ENCODE assay signal across 9 cellular contexts in the genomic region with DNA sequence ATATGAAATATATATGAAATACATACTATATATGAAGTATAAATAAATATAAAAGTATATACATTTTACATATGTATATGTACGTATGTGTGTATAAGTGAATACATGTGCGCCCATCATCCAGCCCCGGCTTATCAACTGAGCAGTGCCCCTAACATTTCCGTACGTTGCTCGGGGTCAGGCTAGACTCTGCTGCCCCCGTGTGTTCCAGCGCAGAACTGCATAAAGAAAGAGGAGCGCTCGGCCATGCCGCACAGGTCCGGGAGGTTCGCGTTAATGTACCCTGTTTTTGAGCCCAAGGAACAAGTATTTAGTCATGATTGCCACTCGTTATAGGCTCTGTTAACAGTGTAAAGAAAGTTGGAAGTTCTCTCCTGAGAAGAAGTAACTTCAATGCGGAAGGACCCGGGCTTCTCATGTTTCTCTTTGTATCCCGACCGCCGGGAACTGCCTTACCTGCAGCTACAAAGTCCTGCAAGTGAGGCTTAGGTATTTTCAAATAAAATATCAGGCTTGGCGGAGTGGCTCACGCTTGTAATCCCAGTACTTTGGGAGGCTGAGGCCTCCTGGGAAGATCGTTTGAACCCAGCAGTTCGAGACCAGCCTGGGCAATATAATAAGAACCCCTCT. TPM values are rescaled to one million over a fixed set of nuclear protein-coding genes. Genes with fewer than 3 reads are reported as not detected.
DNase-seq lines count a peak whose midpoint lies in the region; ATAC-seq and TF ChIP-seq lines count a peak whose summit lies in the region.
"Had no signal": no experiment of that assay in that cellular context is flagged by ENCODE, and none has a peak within 500 bp of the region (broad histone marks: within the 10 kb centered on the region; RNA-seq: fewer than 3 reads in every experiment).

No MANE protein-coding gene starts in this region.

- H3K79me2 ChIP-seq in DOHH2 (ENCODE audit: control insufficient read depth, low read length) = no peaks in the 10 kb centered on the region

- H3K36me3 ChIP-seq in DOHH2 (ENCODE audit: control insufficient read depth, low read length) (no peaks in the 10 kb centered on the region), ovary (no peaks in the 10 kb centered on the region), thyroid gland (no peaks in the 10 kb centered on the region)

- peak; percentile 55 for DNase-seq in Jurkat, Clone E6-1 (ENCODE audit: low read depth, low spot score)
- DNase-seq in RPMI8226 (peak; percentile 64), foreskin melanocyte (peak; percentile 21), ovary (peak; percentile 33 to 77 (median 64)), thyroid gland (peak; percentile 65 to 72)
- DNase-seq in activated T-helper 9 cell treated with anti-CD3 and anti-CD28 coated beads, Interleukin-2, amount 50 U/mL, for 16 hours (ENCODE audit: low read depth) = peak; percentile 57

- intact Hi-C loops in ovary (cut with DNase I) = loop anchor here in 3 of 4 donors (5.0 to 10.0 kb wide), 3 partner anchors 436 to 441 kb away; no protein-coding TSS in a partner anchor
- intact Hi-C loops in thyroid gland (cut with DNase I) = loop anchor here (10.0 kb wide), 1 partner anchor 438 kb away; no protein-coding TSS in a partner anchor

- H3K27ac ChIP-seq in DOHH2 (ENCODE audit: low read depth, low read length) = no peak overlapping the region
- no peak overlapping the region for H3K27ac ChIP-seq in ovary
- H3K27ac ChIP-seq in thyroid gland = peak overlapping the region in 1 of 3 donors; percentile 17

- TF ChIP-seq EP300 in ovary (IDR thresholded peaks at IDR 0.05) = no peak

- peaks cover 3% of the 10 kb centered on the region; the same call in 1 of the 2 replicates for H3K4me1 ChIP-seq in DOHH2 (ENCODE audit: control insufficient read depth, low read length)
- H3K4me1 ChIP-seq in ovary (ENCODE audit: insufficient read depth) = no peaks in the 10 kb centered on the region
- H3K4me1 ChIP-seq in thyroid gland = peaks cover 1 to 4% of the 10 kb centered on the region in 2 donors

- peak; percentile 94 for ATAC-seq in GM21717 (IDR thresholded peaks at IDR 0.05; ENCODE audit: unreplicated experiment)

- H3K4me2 ChIP-seq in DOHH2 (ENCODE audit: low read length) = peak overlapping the region; percentile 49

- H3K27me3 ChIP-seq in DOHH2 (ENCODE audit: control insufficient read depth, low read length) (peaks cover 8% of the 10 kb centered on the region), ovary (no peaks in the 10 kb centered on the region), thyroid gland (no peaks in the 10 kb centered on the region)

- TF ChIP-seq POLR2A in ovary (IDR thresholded peaks at IDR 0.05) (no peak), thyroid gland (IDR thresholded peaks at IDR 0.05) (no peak)

- H3K9me2 ChIP-seq in DOHH2 (replicated peaks; ENCODE audit: control insufficient read depth, low read length) = no peaks in the 10 kb centered on the region

- no peaks in the 10 kb centered on the region for H3F3A ChIP-seq in DOHH2 (ENCODE audit: control insufficient read depth, insufficient read depth)

- WGBS in ovary, 3 donors = 8 to 12% (median 10%) methylated on average over 24 of the region's 24 CpGs
- 10 to 12% methylated on average over 24 of the region's 24 CpGs for WGBS in thyroid gland, 2 donors

- peak; percentile 78 for TF ChIP-seq CTCF in DOHH2 (IDR thresholded peaks at IDR 0.05; ENCODE audit: low read depth, low read length, poor library complexity, severe bottlenecking)
- peak; percentile 34 to 62 (median 58) for TF ChIP-seq CTCF in ovary (IDR thresholded peaks at IDR 0.05)
- TF ChIP-seq CTCF in thyroid gland (IDR thresholded peaks at IDR 0.05) = peak; percentile 80 to 93 (median 85)

- H3K4me3 ChIP-seq in DOHH2 (ENCODE audit: low read length) (peak overlapping the region; percentile 28; the same call in 1 of the 2 replicates), ovary (no peak overlapping the region), thyroid gland (replicated peaks in 1 of 3) (no peak overlapping the region)
- H3K4me3 ChIP-seq in Jurkat, Clone E6-1 (ENCODE audit: low read length) = no peak overlapping the region; the same call in 1 of the 2 replicates

- H3K9me3 ChIP-seq in DOHH2 (ENCODE audit: control insufficient read depth, insufficient read depth, low read length) = no peaks in the 10 kb centered on the region
- no peaks in the 10 kb centered on the region for H3K9me3 ChIP-seq in ovary
- H3K9me3 ChIP-seq in thyroid gland = no peaks in the 10 kb centered on the region

- no peaks in the 10 kb centered on the region for H4K20me1 ChIP-seq in DOHH2 (ENCODE audit: control insufficient read depth, insufficient read depth, low read depth, low read length)

RNA-seq across cellular contexts. Expression of a gene that starts 55.7 kb away (rescaled TPM):
- not detected for polyA plus RNA-seq in Jurkat, Clone E6-1 (2012; ENCODE audit: insufficient read depth, insufficient read length)
- total RNA-seq in ovary = under 1 TPM in 1 of 7 donors, not detected in 6; 0.07 TPM
- polyA plus RNA-seq in ovary = not detected
- total RNA-seq in thyroid gland = under 1 TPM in 1 of 4 donors, not detected in 3; 0.24 TPM
- total RNA-seq: subcutaneous adipose tissue had no signal
